In the genomic region with DNA sequence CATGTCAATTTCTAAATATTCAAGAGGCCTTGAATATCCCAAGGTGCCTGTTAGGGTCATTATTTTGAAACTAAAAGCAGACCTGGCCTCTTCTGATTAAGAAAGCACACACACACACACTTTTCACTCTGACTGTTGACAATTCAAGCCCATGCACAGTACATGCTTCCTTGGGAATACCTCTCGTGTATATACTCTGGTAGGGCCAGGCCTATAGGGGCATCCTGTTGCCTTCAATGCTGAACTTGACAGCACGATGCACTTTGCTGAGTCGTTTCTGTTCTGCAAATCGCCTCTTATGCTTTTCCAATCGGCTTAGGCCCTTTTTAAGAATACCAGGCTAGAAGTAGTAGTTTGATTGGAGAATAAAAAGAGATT, we compare ENCODE assay signal across 17 cellular contexts. TPM values are rescaled to one million over a fixed set of nuclear protein-coding genes. Genes with fewer than 3 reads are reported as not detected.
A peak's percentile ranks its signal among the peaks of the same experiment; 100 is the strongest.
DNase-seq lines count a peak whose midpoint lies in the region; ATAC-seq and TF ChIP-seq lines count a peak whose summit lies in the region.
"Had no signal": no experiment of that assay in that cellular context is flagged by ENCODE, and none has a peak within 500 bp of the region (broad histone marks: within the 10 kb centered on the region; RNA-seq: fewer than 3 reads in every experiment).

No MANE protein-coding gene starts in this region.

- DNase-seq in activated T-cell treated with anti-CD3 and anti-CD28 coated beads, Interleukin-2, amount 50 U/mL, for 72 hours = no peak
- DNase-seq in activated T-cell treated with anti-CD3 and anti-CD28 coated beads, Interleukin-2, amount 50 U/mL, for 48 hours = no peak
- peak; percentile 29 for DNase-seq in MV-4-11 (lab: John Stamatoyannopoulos, UW)
- DNase-seq in amniotic epithelial cell (ENCODE audit: low read depth) = peak; percentile 9
- DNase-seq in stimulated activated naive CD8-positive, alpha-beta T cell treated with anti-CD3 and anti-CD28 coated beads, Interleukin-15, Interleukin-2, amounts not matched to agents 100 U/mL and 50 U/mL, for 24 hours = no peak
- no peak for DNase-seq in stimulated activated CD4-positive, alpha-beta T cell treated with anti-CD3 and anti-CD28 coated beads, Interleukin-12 subunit alpha, Interleukin-12 subunit beta, amount 100 ng/mL, for 4 hours
- DNase-seq in sigmoid colon = no peak
- no peak for DNase-seq in NCI-H2107 (lab: John Stamatoyannopoulos, UW)
- DNase-seq: activated CD4-positive, alpha-beta T cell treated with anti-CD3 and anti-CD28 coated beads for 1 hour; activated effector memory CD4-positive, alpha-beta T cell treated with anti-CD3 and anti-CD28 coated beads, Interleukin-2, amount 50 U/mL, for 16 hours; effector CD4-positive, alpha-beta T cell; kidney glomerular epithelial cell; NCI-H1417 treated with DMSO at 0.1 percent for 48 hours; NCI-H226; NK-92 treated with Interleukin-12 subunit alpha and Interleukin-12 subunit beta, amount 100 ng/mL, for 24 hours had no signal

- peaks cover 8 to 42% of the 10 kb centered on the region in 2 donors for H3K36me3 Mint-ChIP-seq in activated T-cell treated with anti-CD3 and anti-CD28 coated beads, Interleukin-2, amount 50 U/mL, for 72 hours (ENCODE audit: insufficient read depth in 2 of 2)

- no peaks in the 10 kb centered on the region for H3K27me3 ChIP-seq in sigmoid colon

- H3K9me3 Mint-ChIP-seq in activated T-cell treated with anti-CD3 and anti-CD28 coated beads, Interleukin-2, amount 50 U/mL, for 72 hours = no peaks in the 10 kb centered on the region

- TF ChIP-seq POLR2A in sigmoid colon (IDR thresholded peaks at IDR 0.05) = no peak

- ATAC-seq in activated T-cell treated with anti-CD3 and anti-CD28 coated beads, Interleukin-2, amount 50 U/mL, for 72 hours (replicated peaks in 1 of 2) = peak in 1 of 2 donors; percentile 66
- peak; percentile 56 for ATAC-seq in stimulated activated naive CD8-positive, alpha-beta T cell treated with anti-CD3 and anti-CD28 coated beads, Interleukin-15, Interleukin-2, amounts not matched to agents 100 U/mL and 50 U/mL, for 24 hours

- no peaks in the 10 kb centered on the region for H3K9me3 ChIP-seq in sigmoid colon

- TF ChIP-seq CTCF in sigmoid colon (IDR thresholded peaks at IDR 0.05) = no peak

- peak overlapping the region in 1 of 2 donors; percentile 44 for H3K4me3 Mint-ChIP-seq in activated T-cell treated with anti-CD3 and anti-CD28 coated beads, Interleukin-2, amount 50 U/mL, for 72 hours

- H3K27ac ChIP-seq in sigmoid colon = no peak overlapping the region

- H3K27ac Mint-ChIP-seq in activated T-cell treated with anti-CD3 and anti-CD28 coated beads, Interleukin-2, amount 50 U/mL, for 72 hours = peak overlapping the region; percentile 30

- TF ChIP-seq EP300 in sigmoid colon (IDR thresholded peaks at IDR 0.05) = no peak

- no peaks in the 10 kb centered on the region for H3K4me1 ChIP-seq in sigmoid colon

- WGBS in sigmoid colon, 2 donors = 60 to 83% methylated on average over 5 of the region's 5 CpGs

- H3K36me3 ChIP-seq in sigmoid colon = peaks cover 22 to 97% (median 55%) of the 10 kb centered on the region in 4 donors

- H3K4me1 Mint-ChIP-seq in activated T-cell treated with anti-CD3 and anti-CD28 coated beads, Interleukin-2, amount 50 U/mL, for 72 hours (ENCODE audit: low read depth) = peaks cover 33% of the 10 kb centered on the region

- H3K27me3 Mint-ChIP-seq in activated T-cell treated with anti-CD3 and anti-CD28 coated beads, Interleukin-2, amount 50 U/mL, for 72 hours (ENCODE audit: low read depth) = no peaks in the 10 kb centered on the region

- no peak overlapping the region for H3K4me3 ChIP-seq in sigmoid colon
- H3K4me3 ChIP-seq: skin epidermis had no signal

- intact Hi-C loops in sigmoid colon (cut with DNase I) = loop anchor here (10.0 kb wide), 2 partner anchors 191 to 291 kb away; a partner anchor contains a TSS

RNA-seq across cellular contexts. Expression of a gene that starts 40.6 kb away (rescaled TPM):
- total RNA-seq in activated T-cell treated with anti-CD3 and anti-CD28 coated beads, Interleukin-2, amount 50 U/mL, for 72 hours = 10 to 100 TPM; 39.0 to 43.6 TPM
- total RNA-seq in sigmoid colon = 10 to 100 TPM; 28.1 to 47.9 (median 30.7) TPM
- 10 to 100 TPM; 28.8 to 32.6 (median 31.2) TPM for polyA plus RNA-seq in sigmoid colon

RNA-seq across cellular contexts. Expression of a gene that starts 49.8 kb away (rescaled TPM):
- under 1 TPM; 0.50 to 0.79 TPM for total RNA-seq in activated T-cell treated with anti-CD3 and anti-CD28 coated beads, Interleukin-2, amount 50 U/mL, for 72 hours
- total RNA-seq in sigmoid colon = 1 to 10 TPM in 2 of 4 donors, under 1 TPM in 1, not detected in 1; 0.54 to 3.0 (median 1.4) TPM
- polyA plus RNA-seq in sigmoid colon = 100 to 1,000 TPM in 1 of 3 donors, 10 to 100 TPM in 2; 57.6 to 128 (median 67.9) TPM
- total RNA-seq: bronchial epithelial cell had no signal

Comparison
In these comparisons a context has a peak if more than half of its experiments do, and no peak if none do; other contexts are left out.
1. DNase-seq: peak in MV-4-11 (single experiment) and amniotic epithelial cell (single experiment); none in activated T-cell treated with anti-CD3 and anti-CD28 coated beads, Interleukin-2, amount 50 U/mL, for 72 hours (0 of 2), activated T-cell treated with anti-CD3 and anti-CD28 coated beads, Interleukin-2, amount 50 U/mL, for 48 hours (0 of 2), stimulated activated naive CD8-positive, alpha-beta T cell treated with anti-CD3 and anti-CD28 coated beads, Interleukin-15, Interleukin-2, amounts not matched to agents 100 U/mL and 50 U/mL, for 24 hours (single experiment), stimulated activated CD4-positive, alpha-beta T cell treated with anti-CD3 and anti-CD28 coated beads, Interleukin-12 subunit alpha, Interleukin-12 subunit beta, amount 100 ng/mL, for 4 hours (single experiment), sigmoid colon (single experiment) and NCI-H2107 (single experiment).